In genomic region chr17:7437369-7437863, GRCh38 we compare ENCODE assay signal across 1 cellular context.
TF ChIP-seq lines count a peak whose summit lies in the region.

No MANE protein-coding gene starts in this region.

TF ChIP-seq in HCT116, 20 proteins besides CTCF, POLR2A, EP300 and RAD21 (continued from another document):
- no peak for TF ChIP-seq ELF1 (IDR thresholded peaks at IDR 0.05; ENCODE audit: borderline replicate concordance, low read depth)
- TF ChIP-seq ZNF274 (IDR thresholded peaks at IDR 0.05; ENCODE audit: low read depth, low read length): no peak
- no peak for TF ChIP-seq MAX (IDR thresholded peaks at IDR 0.05)
- TF ChIP-seq ATF3 (IDR thresholded peaks at IDR 0.05): no peak
- TF ChIP-seq EZH2 (IDR thresholded peaks at IDR 0.05): no peak
- no peak for TF ChIP-seq CBX3 (IDR thresholded peaks at IDR 0.05; ENCODE audit: low read depth)
- TF ChIP-seq SRF (IDR thresholded peaks at IDR 0.05; ENCODE audit: low read depth): no peak
- TF ChIP-seq YY1 (IDR thresholded peaks at IDR 0.05; ENCODE audit: extremely low read depth, insufficient replicate concordance, low read depth, low read length): no peak
- no peak for TF ChIP-seq POLR2AphosphoS5 (IDR thresholded peaks at IDR 0.05; ENCODE audit: low read depth, low read length)
- no peak for TF ChIP-seq TCF7L2 (IDR thresholded peaks at IDR 0.05; ENCODE audit: borderline replicate concordance, extremely low read depth, insufficient read depth, insufficient read length)
- no peak for TF ChIP-seq FOSL1 (IDR thresholded peaks at IDR 0.05; ENCODE audit: low read depth)
